11 cellular contexts compared by ENCODE assay signal in the genomic region with DNA sequence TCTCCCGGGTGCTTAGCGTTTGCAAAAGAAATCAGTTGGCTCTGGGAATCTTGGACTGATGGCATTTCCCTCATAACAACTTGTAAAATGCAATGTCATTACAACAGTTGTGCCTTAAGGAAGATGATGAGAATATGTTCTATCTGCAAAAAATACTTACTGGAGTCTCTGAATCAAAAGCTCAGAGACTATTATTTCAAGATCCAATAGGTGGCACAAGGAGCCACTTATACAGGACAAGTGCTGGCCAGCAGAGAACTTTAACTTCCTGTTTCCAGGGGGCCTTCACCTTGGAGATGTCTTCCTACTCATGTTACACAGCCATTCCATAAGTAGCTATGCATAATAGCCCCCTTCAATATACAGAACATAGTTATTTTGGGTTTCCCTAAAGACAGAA. TPM values are rescaled to one million over a fixed set of nuclear protein-coding genes. Genes with fewer than 3 reads are reported as not detected.
A peak's percentile ranks its signal among the peaks of the same experiment; 100 is the strongest.
DNase-seq lines count a peak whose midpoint lies in the region; ATAC-seq and TF ChIP-seq lines count a peak whose summit lies in the region.
"Had no signal": no experiment of that assay in that cellular context is flagged by ENCODE, and none has a peak within 500 bp of the region (broad histone marks: within the 10 kb centered on the region; RNA-seq: fewer than 3 reads in every experiment).

No MANE protein-coding gene starts in this region.

- in situ Hi-C loops in KBM-7 (cut with MboI; ENCODE audit: low pct_unique_long_range_greater_than_20kb, low sequenced_read_pairs) (no loop called here), G401 (cut with HindIII; ENCODE audit: low sequenced_read_pairs) (no loop called here)

- no peak overlapping the region for H3K27ac ChIP-seq in SU-DHL-6 (ENCODE audit: low read depth, low read length)
- H3K27ac ChIP-seq in left lung, result no peak overlapping the region
- H3K27ac ChIP-seq: RWPE1 had no signal

- H3K9me3 ChIP-seq in SU-DHL-6 (ENCODE audit: insufficient read depth, low read length) (no peaks in the 10 kb centered on the region), left lung (no peaks in the 10 kb centered on the region)

- H3K36me3 ChIP-seq in SU-DHL-6 (ENCODE audit: low read length) (no peaks in the 10 kb centered on the region), left lung (no peaks in the 10 kb centered on the region)

- no peaks in the 10 kb centered on the region for H3F3A ChIP-seq in SU-DHL-6 (ENCODE audit: insufficient read depth)

- no peak overlapping the region for H3K9ac ChIP-seq in SU-DHL-6 (ENCODE audit: low read length)

- no peak overlapping the region for H3K4me3 ChIP-seq in SU-DHL-6 (ENCODE audit: insufficient read depth, low read length, poor library complexity, severe bottlenecking)
- no peak overlapping the region for H3K4me3 ChIP-seq in left lung

- no peaks in the 10 kb centered on the region for H3K9me2 ChIP-seq in SU-DHL-6 (replicated peaks; ENCODE audit: insufficient read depth, low read length)

- H3K79me2 ChIP-seq in SU-DHL-6 (ENCODE audit: insufficient read depth, low read length), result no peaks in the 10 kb centered on the region

- H3K4me1 ChIP-seq in left lung, result no peaks in the 10 kb centered on the region

- intact Hi-C loops in left lung (cut with DNase I), result no loop called here

- TF ChIP-seq CTCF in GM10266 (IDR thresholded peaks at IDR 0.05; ENCODE audit: control insufficient read depth, insufficient read depth, low read depth, missing control alignments) (no peak), SU-DHL-6 (IDR thresholded peaks at IDR 0.05; ENCODE audit: insufficient read depth, low read length, poor library complexity, severe bottlenecking) (peak; percentile 25), left lung (IDR thresholded peaks at IDR 0.05) (no peak)

- DNase-seq in GM10266 (ENCODE audit: extremely low spot score) (peak; percentile 30), KBM-7 (peak; percentile 64), left lung (no peak), activated gamma-delta T cell treated with Interleukin-2 at 50 U/mL for 16 hours (no peak), G401 (ENCODE audit: low spot score) (no peak)
- DNase-seq: aorta; NCI-H187 treated with DMSO at 0.1 percent for 48 hours; stimulated activated naive CD8-positive, alpha-beta T cell treated with anti-CD3 and anti-CD28 coated beads, Interleukin-15, Interleukin-2, amounts not matched to agents 100 U/mL and 50 U/mL, for 24 hours had no signal

- H3K27me3 ChIP-seq in SU-DHL-6 (ENCODE audit: low read length) (no peaks in the 10 kb centered on the region), left lung (no peaks in the 10 kb centered on the region)

- no peaks in the 10 kb centered on the region for H4K20me1 ChIP-seq in SU-DHL-6 (ENCODE audit: low read depth, low read length)

- H3K4me2 ChIP-seq in SU-DHL-6 (ENCODE audit: low read depth, low read length, poor library complexity, severe bottlenecking), result no peak overlapping the region

- no peak overlapping the region for H2AFZ ChIP-seq in SU-DHL-6 (ENCODE audit: low read depth, low read length, severe bottlenecking)

- ATAC-seq in left lung (peak; percentile 59), GM18909 (IDR thresholded peaks at IDR 0.05; ENCODE audit: poor library complexity, unreplicated experiment) (no peak)
- ATAC-seq: stimulated activated naive CD8-positive, alpha-beta T cell treated with anti-CD3 and anti-CD28 coated beads, Interleukin-15, Interleukin-2, amounts not matched to agents 100 U/mL and 50 U/mL, for 24 hours had no signal

RNA-seq across cellular contexts. Expression of gene RPS27L, which starts 8.9 kb away (rescaled TPM):
- total RNA-seq in left lung, result 100 to 1,000 TPM; 158 to 242 TPM
- total RNA-seq in G401 (2014; rRNA removed; shearing (Covaris generic)), result 166 and 216 TPM in 2 replicates

RNA-seq across cellular contexts. Expression of gene RAB8B, which starts 23.2 kb away (rescaled TPM):
- 10 to 100 TPM; 45.1 to 60.2 TPM for total RNA-seq in left lung
- 6.3 and 7.8 TPM in 2 replicates for total RNA-seq in G401 (2014; rRNA removed; shearing (Covaris generic))

RNA-seq across cellular contexts. Expression of gene LACTB, which starts 44.6 kb away (rescaled TPM):
- 10 to 100 TPM; 28.4 to 41.8 TPM for total RNA-seq in left lung
- total RNA-seq in G401 (2014; rRNA removed; shearing (Covaris generic)), result 8.7 and 17.5 TPM in 2 replicates

Comparison
In these comparisons a context has a peak if more than half of its experiments do, and no peak if none do; other contexts are left out.
1. DNase-seq: peak in GM10266 (single experiment) and KBM-7 (single experiment); none in left lung (0 of 2), activated gamma-delta T cell treated with Interleukin-2 at 50 U/mL for 16 hours (single experiment) and G401 (single experiment).